Comparison of ENCODE assay signal across 1 cellular context in the genomic region with DNA sequence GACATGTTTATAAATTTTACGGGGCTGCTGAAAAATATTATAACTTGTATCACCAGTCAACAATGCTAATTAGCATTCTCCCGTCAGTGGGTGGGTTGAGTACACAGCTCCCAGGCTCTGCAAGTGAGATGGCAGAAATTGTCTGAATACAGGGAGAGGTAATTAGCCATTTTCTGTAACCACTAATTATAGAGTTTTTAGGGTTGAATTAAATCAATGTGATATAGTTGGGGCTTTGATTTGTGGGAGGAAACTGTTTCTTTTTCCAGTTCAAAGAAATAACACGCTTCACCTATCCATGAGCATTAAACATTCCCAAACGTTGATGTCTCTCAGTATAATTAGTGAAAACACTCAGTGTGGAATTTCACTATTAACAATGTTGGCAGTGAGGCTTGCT.
TF ChIP-seq lines count a peak whose summit lies in the region.

No MANE protein-coding gene starts in this region.

TF ChIP-seq in HEK293, 187 proteins besides CTCF, POLR2A, EP300 and RAD21 (continued from another document):
- TF ChIP-seq, protein P1, sequence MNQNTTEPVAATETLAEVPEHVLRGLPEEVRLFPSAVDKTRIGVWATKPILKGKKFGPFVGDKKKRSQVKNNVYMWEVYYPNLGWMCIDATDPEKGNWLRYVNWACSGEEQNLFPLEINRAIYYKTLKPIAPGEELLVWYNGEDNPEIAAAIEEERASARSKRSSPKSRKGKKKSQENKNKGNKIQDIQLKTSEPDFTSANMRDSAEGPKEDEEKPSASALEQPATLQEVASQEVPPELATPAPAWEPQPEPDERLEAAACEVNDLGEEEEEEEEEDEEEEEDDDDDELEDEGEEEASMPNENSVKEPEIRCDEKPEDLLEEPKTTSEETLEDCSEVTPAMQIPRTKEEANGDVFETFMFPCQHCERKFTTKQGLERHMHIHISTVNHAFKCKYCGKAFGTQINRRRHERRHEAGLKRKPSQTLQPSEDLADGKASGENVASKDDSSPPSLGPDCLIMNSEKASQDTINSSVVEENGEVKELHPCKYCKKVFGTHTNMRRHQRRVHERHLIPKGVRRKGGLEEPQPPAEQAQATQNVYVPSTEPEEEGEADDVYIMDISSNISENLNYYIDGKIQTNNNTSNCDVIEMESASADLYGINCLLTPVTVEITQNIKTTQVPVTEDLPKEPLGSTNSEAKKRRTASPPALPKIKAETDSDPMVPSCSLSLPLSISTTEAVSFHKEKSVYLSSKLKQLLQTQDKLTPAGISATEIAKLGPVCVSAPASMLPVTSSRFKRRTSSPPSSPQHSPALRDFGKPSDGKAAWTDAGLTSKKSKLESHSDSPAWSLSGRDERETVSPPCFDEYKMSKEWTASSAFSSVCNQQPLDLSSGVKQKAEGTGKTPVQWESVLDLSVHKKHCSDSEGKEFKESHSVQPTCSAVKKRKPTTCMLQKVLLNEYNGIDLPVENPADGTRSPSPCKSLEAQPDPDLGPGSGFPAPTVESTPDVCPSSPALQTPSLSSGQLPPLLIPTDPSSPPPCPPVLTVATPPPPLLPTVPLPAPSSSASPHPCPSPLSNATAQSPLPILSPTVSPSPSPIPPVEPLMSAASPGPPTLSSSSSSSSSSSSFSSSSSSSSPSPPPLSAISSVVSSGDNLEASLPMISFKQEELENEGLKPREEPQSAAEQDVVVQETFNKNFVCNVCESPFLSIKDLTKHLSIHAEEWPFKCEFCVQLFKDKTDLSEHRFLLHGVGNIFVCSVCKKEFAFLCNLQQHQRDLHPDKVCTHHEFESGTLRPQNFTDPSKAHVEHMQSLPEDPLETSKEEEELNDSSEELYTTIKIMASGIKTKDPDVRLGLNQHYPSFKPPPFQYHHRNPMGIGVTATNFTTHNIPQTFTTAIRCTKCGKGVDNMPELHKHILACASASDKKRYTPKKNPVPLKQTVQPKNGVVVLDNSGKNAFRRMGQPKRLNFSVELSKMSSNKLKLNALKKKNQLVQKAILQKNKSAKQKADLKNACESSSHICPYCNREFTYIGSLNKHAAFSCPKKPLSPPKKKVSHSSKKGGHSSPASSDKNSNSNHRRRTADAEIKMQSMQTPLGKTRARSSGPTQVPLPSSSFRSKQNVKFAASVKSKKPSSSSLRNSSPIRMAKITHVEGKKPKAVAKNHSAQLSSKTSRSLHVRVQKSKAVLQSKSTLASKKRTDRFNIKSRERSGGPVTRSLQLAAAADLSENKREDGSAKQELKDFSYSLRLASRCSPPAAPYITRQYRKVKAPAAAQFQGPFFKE (tag by site-specific recombination; IDR thresholded peaks at IDR 0.05; ENCODE audit: borderline replicate concordance), result no peak
- no peak for TF ChIP-seq ZFHX2 (tag by site-specific recombination; conservative IDR thresholded peaks at IDR 0.05)
